Comparison of ENCODE assay signal across 1 cellular context in the genomic region with DNA sequence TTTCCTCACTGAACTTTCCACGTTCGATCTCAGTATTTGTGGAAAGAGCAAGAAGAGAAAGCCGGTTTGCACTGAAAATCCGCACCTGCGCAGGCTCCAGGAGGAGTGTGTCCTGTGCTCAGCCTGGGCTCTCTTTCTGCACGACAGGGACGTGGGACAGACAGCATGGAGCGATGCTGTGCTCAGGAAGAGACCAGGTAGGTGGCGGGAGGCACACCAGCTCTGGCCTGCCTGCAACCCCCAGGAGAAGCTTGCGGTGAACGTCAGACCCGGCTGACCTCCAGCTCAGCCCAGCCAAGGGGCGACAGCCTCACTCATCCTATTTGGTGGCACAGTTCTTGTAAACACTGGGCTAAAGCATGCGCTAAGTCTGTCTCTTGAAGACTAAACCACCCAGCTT.
TF ChIP-seq lines count a peak whose summit lies in the region.

No MANE protein-coding gene starts in this region.

TF ChIP-seq in GM23338, 12 proteins besides CTCF, POLR2A, EP300 and RAD21 (continued from another document):
- TF ChIP-seq, protein P1, sequence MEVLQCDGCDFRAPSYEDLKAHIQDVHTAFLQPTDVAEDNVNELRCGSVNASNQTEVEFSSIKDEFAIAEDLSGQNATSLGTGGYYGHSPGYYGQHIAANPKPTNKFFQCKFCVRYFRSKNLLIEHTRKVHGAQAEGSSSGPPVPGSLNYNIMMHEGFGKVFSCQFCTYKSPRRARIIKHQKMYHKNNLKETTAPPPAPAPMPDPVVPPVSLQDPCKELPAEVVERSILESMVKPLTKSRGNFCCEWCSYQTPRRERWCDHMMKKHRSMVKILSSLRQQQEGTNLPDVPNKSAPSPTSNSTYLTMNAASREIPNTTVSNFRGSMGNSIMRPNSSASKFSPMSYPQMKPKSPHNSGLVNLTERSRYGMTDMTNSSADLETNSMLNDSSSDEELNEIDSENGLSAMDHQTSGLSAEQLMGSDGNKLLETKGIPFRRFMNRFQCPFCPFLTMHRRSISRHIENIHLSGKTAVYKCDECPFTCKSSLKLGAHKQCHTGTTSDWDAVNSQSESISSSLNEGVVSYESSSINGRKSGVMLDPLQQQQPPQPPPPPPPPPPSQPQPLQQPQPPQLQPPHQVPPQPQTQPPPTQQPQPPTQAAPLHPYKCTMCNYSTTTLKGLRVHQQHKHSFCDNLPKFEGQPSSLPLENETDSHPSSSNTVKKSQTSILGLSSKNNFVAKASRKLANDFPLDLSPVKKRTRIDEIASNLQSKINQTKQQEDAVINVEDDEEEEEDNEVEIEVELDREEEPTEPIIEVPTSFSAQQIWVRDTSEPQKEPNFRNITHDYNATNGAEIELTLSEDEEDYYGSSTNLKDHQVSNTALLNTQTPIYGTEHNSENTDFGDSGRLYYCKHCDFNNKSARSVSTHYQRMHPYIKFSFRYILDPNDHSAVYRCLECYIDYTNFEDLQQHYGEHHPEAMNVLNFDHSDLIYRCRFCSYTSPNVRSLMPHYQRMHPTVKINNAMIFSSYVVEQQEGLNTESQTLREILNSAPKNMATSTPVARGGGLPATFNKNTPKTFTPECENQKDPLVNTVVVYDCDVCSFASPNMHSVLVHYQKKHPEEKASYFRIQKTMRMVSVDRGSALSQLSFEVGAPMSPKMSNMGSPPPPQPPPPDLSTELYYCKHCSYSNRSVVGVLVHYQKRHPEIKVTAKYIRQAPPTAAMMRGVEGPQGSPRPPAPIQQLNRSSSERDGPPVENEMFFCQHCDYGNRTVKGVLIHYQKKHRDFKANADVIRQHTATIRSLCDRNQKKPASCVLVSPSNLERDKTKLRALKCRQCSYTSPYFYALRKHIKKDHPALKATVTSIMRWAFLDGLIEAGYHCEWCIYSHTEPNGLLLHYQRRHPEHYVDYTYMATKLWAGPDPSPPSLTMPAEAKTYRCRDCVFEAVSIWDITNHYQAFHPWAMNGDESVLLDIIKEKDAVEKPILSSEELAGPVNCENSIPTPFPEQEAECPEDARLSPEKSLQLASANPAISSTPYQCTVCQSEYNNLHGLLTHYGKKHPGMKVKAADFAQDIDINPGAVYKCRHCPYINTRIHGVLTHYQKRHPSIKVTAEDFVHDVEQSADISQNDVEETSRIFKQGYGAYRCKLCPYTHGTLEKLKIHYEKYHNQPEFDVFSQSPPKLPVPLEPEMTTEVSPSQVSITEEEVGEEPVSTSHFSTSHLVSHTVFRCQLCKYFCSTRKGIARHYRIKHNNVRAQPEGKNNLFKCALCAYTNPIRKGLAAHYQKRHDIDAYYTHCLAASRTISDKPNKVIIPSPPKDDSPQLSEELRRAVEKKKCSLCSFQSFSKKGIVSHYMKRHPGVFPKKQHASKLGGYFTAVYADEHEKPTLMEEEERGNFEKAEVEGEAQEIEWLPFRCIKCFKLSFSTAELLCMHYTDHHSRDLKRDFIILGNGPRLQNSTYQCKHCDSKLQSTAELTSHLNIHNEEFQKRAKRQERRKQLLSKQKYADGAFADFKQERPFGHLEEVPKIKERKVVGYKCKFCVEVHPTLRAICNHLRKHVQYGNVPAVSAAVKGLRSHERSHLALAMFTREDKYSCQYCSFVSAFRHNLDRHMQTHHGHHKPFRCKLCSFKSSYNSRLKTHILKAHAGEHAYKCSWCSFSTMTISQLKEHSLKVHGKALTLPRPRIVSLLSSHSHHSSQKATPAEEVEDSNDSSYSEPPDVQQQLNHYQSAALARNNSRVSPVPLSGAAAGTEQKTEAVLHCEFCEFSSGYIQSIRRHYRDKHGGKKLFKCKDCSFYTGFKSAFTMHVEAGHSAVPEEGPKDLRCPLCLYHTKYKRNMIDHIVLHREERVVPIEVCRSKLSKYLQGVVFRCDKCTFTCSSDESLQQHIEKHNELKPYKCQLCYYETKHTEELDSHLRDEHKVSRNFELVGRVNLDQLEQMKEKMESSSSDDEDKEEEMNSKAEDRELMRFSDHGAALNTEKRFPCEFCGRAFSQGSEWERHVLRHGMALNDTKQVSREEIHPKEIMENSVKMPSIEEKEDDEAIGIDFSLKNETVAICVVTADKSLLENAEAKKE (CRISPR knock-in tag; IDR thresholded peaks at IDR 0.05): no peak
- TF ChIP-seq ZNF114 (CRISPR knock-in tag; IDR thresholded peaks at IDR 0.05) (no peak), ZNF331 (CRISPR knock-in tag; IDR thresholded peaks at IDR 0.05; ENCODE audit: low read depth) (no peak), CREB1 (CRISPR knock-in tag; IDR thresholded peaks at IDR 0.05; ENCODE audit: low read depth) (no peak), POLR2AphosphoS5 (IDR thresholded peaks at IDR 0.05; ENCODE audit: low read depth) (no peak), EZH2 (IDR thresholded peaks at IDR 0.05; ENCODE audit: low read depth, unreplicated experiment) (no peak), JUNB (IDR thresholded peaks at IDR 0.05; ENCODE audit: unreplicated experiment) (no peak)
